ENCODE assay signal across 1 cellular context in the genomic region with DNA sequence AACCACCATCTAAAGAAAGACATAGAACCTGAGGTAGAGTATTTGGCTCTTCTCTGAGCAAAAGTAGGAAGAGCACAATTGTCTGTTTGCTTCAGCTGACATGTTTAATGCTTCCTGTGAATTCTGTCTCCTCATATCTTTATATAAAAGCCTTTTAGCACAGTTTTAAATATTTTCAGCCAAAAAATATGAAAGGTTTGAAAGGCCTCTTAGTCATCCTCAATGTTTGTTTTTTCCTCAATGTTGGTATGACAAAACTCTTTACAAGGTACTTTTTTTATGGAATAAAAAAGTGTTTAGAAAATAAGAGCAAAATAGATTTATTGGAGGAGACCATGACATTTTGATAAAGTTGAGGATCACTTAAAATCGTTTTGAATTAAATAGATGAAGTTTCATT.
TF ChIP-seq lines count a peak whose summit lies in the region.

No MANE protein-coding gene starts in this region.

TF ChIP-seq in SK-N-SH treated with all-trans-retinoic acid at 6 μM for 48 hours, 23 proteins besides CTCF, POLR2A, EP300 and RAD21 (continued from another document):
- no peak for TF ChIP-seq TOX (CRISPR knock-in tag; IDR thresholded peaks at IDR 0.05; ENCODE audit: borderline replicate concordance)
- TF ChIP-seq, protein P1, sequence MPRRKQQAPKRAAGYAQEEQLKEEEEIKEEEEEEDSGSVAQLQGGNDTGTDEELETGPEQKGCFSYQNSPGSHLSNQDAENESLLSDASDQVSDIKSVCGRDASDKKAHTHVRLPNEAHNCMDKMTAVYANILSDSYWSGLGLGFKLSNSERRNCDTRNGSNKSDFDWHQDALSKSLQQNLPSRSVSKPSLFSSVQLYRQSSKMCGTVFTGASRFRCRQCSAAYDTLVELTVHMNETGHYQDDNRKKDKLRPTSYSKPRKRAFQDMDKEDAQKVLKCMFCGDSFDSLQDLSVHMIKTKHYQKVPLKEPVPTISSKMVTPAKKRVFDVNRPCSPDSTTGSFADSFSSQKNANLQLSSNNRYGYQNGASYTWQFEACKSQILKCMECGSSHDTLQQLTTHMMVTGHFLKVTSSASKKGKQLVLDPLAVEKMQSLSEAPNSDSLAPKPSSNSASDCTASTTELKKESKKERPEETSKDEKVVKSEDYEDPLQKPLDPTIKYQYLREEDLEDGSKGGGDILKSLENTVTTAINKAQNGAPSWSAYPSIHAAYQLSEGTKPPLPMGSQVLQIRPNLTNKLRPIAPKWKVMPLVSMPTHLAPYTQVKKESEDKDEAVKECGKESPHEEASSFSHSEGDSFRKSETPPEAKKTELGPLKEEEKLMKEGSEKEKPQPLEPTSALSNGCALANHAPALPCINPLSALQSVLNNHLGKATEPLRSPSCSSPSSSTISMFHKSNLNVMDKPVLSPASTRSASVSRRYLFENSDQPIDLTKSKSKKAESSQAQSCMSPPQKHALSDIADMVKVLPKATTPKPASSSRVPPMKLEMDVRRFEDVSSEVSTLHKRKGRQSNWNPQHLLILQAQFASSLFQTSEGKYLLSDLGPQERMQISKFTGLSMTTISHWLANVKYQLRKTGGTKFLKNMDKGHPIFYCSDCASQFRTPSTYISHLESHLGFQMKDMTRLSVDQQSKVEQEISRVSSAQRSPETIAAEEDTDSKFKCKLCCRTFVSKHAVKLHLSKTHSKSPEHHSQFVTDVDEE (CRISPR knock-in tag; IDR thresholded peaks at IDR 0.05) = no peak
- TF ChIP-seq RARB (CRISPR knock-in tag; IDR thresholded peaks at IDR 0.05) = no peak
- TF ChIP-seq, protein P2, sequence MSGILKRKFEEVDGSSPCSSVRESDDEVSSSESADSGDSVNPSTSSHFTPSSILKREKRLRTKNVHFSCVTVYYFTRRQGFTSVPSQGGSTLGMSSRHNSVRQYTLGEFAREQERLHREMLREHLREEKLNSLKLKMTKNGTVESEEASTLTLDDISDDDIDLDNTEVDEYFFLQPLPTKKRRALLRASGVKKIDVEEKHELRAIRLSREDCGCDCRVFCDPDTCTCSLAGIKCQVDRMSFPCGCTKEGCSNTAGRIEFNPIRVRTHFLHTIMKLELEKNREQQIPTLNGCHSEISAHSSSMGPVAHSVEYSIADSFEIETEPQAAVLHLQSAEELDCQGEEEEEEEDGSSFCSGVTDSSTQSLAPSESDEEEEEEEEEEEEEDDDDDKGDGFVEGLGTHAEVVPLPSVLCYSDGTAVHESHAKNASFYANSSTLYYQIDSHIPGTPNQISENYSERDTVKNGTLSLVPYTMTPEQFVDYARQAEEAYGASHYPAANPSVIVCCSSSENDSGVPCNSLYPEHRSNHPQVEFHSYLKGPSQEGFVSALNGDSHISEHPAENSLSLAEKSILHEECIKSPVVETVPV (CRISPR knock-in tag; IDR thresholded peaks at IDR 0.05) = no peak
- TF ChIP-seq ISL1 (CRISPR knock-in tag; IDR thresholded peaks at IDR 0.05) = no peak
- no peak for TF ChIP-seq ZNF565 (CRISPR knock-in tag; conservative IDR thresholded peaks at IDR 0.05; ENCODE audit: low read depth)
- no peak for TF ChIP-seq BACH2 (CRISPR knock-in tag; IDR thresholded peaks at IDR 0.05; ENCODE audit: borderline replicate concordance)
- no peak for TF ChIP-seq OSR1 (CRISPR knock-in tag; IDR thresholded peaks at IDR 0.05)
- no peak for TF ChIP-seq SNAI2 (CRISPR knock-in tag; IDR thresholded peaks at IDR 0.05)
- TF ChIP-seq ARNTL (CRISPR knock-in tag; IDR thresholded peaks at IDR 0.05; ENCODE audit: borderline replicate concordance, low read depth) = no peak
